ENCODE assay signal across 18 cellular contexts in the genomic region with DNA sequence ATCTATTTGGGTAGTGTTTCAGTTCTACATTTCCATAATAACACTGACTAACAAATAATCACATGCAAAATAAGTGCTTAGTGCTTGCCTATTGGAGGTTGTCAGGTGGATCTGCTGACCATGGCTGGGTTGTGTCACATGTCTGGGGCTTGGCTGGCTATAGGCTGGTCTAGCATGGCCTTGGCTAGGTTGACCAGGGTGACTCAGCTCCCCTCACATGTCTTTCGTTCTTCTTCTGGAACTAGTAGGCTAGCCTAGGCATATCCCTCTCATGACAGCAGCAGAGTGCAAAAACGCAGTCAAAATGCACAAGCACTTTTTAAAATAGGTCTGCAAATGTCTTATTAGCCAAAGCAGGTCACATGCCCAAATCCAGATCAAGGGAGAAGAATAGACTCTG.
DNase-seq lines count a peak whose midpoint lies in the region; ATAC-seq, FAIRE-seq and TF ChIP-seq lines count a peak whose summit lies in the region.
"Had no signal": no experiment of that assay in that cellular context is flagged by ENCODE, and none has a peak within 500 bp of the region (broad histone marks: within the 10 kb centered on the region; RNA-seq: fewer than 3 reads in every experiment).

No MANE protein-coding gene starts in this region.

- no peak overlapping the region for H3K27ac Mint-ChIP-seq in activated T-cell treated with anti-CD3 and anti-CD28 coated beads, Interleukin-2, amount 50 U/mL, for 24 hours

- no peak overlapping the region for H3K4me3 Mint-ChIP-seq in activated T-cell treated with anti-CD3 and anti-CD28 coated beads, Interleukin-2, amount 50 U/mL, for 24 hours
- H3K4me3 Mint-ChIP-seq: CD8-positive, alpha-beta memory T cell; central memory CD8-positive, alpha-beta T cell had no signal

- H3K36me3 ChIP-seq in HepG2 (replicated peaks in 1 of 2; ENCODE audit: control insufficient read depth in 1 of 2, insufficient read depth in 2 of 2, low read length in 2 of 2) (no peaks in the 10 kb centered on the region), right lobe of liver (no peaks in the 10 kb centered on the region)

- no peaks in the 10 kb centered on the region for H4K20me1 ChIP-seq in HepG2 (ENCODE audit: insufficient read depth, low read length)

- no peaks in the 10 kb centered on the region for H3K9me3 ChIP-seq in HepG2 (ENCODE audit: low read length)
- no peaks in the 10 kb centered on the region for H3K9me3 ChIP-seq in right lobe of liver

- FAIRE-seq in HepG2 (lab: Jason Lieb, UNC) = no peak

- in situ Hi-C loops in HepG2 (cut with HindIII; ENCODE audit: extremely low pct_ligation_motif_present, low pct_unique_long_range_greater_than_20kb) = no loop called here

- H3K36me3 Mint-ChIP-seq in activated T-cell treated with anti-CD3 and anti-CD28 coated beads, Interleukin-2, amount 50 U/mL, for 24 hours (ENCODE audit: low read depth) = no peaks in the 10 kb centered on the region
- H3K36me3 Mint-ChIP-seq: CD8-positive, alpha-beta memory T cell had no signal

- TF ChIP-seq RAD21 in HepG2 (CRISPR knock-in tag; IDR thresholded peaks at IDR 0.05) = no peak

- no peak overlapping the region for H3K4me2 ChIP-seq in HepG2 (ENCODE audit: low read depth, low read length)

- TF ChIP-seq POLR2A in HepG2 (IDR thresholded peaks at IDR 0.05; ENCODE audit: insufficient read depth in 1 of 2, low read depth in 2 of 2, low read length in 2 of 2) = no peak
- no peak for TF ChIP-seq POLR2A in right lobe of liver (IDR thresholded peaks at IDR 0.05)

- no TSS peak for BruUV-seq in HepG2 (replicated peaks; lab: Mats Ljungman, UMichigan)

- intact Hi-C loops in HepG2 (cut with micrococcal nuclease; ENCODE audit: unreplicated experiment) (no loop called here), right lobe of liver (cut with DNase I) (no loop called here)

- H2AFZ ChIP-seq in HepG2 (ENCODE audit: low read length) = no peak overlapping the region

- H3K4me1 ChIP-seq in HepG2 (ENCODE audit: insufficient read depth, low read length) (no peaks in the 10 kb centered on the region), right lobe of liver (no peaks in the 10 kb centered on the region)

- H3K27me3 Mint-ChIP-seq in activated T-cell treated with anti-CD3 and anti-CD28 coated beads, Interleukin-2, amount 50 U/mL, for 24 hours = no peaks in the 10 kb centered on the region
- H3K27me3 Mint-ChIP-seq: central memory CD8-positive, alpha-beta T cell had no signal

- peaks cover 27% of the 10 kb centered on the region for H3K4me1 Mint-ChIP-seq in activated T-cell treated with anti-CD3 and anti-CD28 coated beads, Interleukin-2, amount 50 U/mL, for 24 hours (ENCODE audit: low read depth)

- POLR2A ChIA-PET in HepG2 (lab: Yijun Ruan, JAX) (no interaction called here), RWPE1 (lab: Yijun Ruan, JAX; ENCODE audit: low non-redundant PET) (no interaction called here)

- H3K27ac ChIP-seq in HepG2 (ENCODE audit: extremely low read length, insufficient read depth, low read length) (no peak overlapping the region), right lobe of liver (no peak overlapping the region), RWPE1 (peak overlapping the region; percentile 37; the same call in 1 of the 2 replicates)

- H3K79me2 ChIP-seq in HepG2 (ENCODE audit: insufficient read depth, low read length) = no peaks in the 10 kb centered on the region

- H3K9me3 Mint-ChIP-seq in activated T-cell treated with anti-CD3 and anti-CD28 coated beads, Interleukin-2, amount 50 U/mL, for 24 hours = no peaks in the 10 kb centered on the region
- H3K9me3 Mint-ChIP-seq: CD8-positive, alpha-beta memory T cell; central memory CD8-positive, alpha-beta T cell had no signal

- ATAC-seq in HepG2 = peak; percentile 54; the same call in 1 of the 3 replicates
- no peak for ATAC-seq in right lobe of liver
- ATAC-seq: HCT116 had no signal

- no peak for DNase-seq in HepG2 (ENCODE audit: low spot score)
- no peak for DNase-seq in right lobe of liver
- DNase-seq in RWPE1 (ENCODE audit: low spot score) = peak; percentile 17
- DNase-seq in fibroblast of mammary gland (ENCODE audit: low read depth) = peak; percentile 33
- DNase-seq in stimulated activated CD4-positive, alpha-beta T cell treated with anti-CD3 and anti-CD28 coated beads, Interleukin-4, amount 100 ng/mL, for 1 hour = no peak
- DNase-seq in NCI-H774 (lab: John Stamatoyannopoulos, UW) = no peak
- no peak for DNase-seq in activated CD4-positive, CD25-positive, alpha-beta regulatory T cell (lab: John Stamatoyannopoulos, UW)
- DNase-seq in activated T-cell treated with anti-CD3 and anti-CD28 coated beads, Interleukin-2, amount 50 U/mL, for 24 hours = no peak
- DNase-seq: ACHN; activated CD4-positive, alpha-beta T cell treated with anti-CD3 and anti-CD28 coated beads, Interleukin-2, amount 50 U/mL, for 4 hours; activated naive CD4-positive, alpha-beta T cell treated with Interleukin-2 at 50 U/mL for 16 hours; anterior cingulate cortex; CD8-positive, alpha-beta memory T cell; NCI-H1417 treated with DMSO at 0.1 percent for 48 hours; NCI-H524 treated with DMSO at 0.1 percent for 48 hours; posterior cingulate gyrus had no signal

- 0% methylated on average over 2 of the region's 2 CpGs for WGBS in HepG2 (ENCODE audit: low lambda C conversion rate)
- 79% methylated on average over 2 of the region's 2 CpGs for WGBS in right lobe of liver (ENCODE audit: insufficient coverage, low coverage, low lambda C conversion rate, missing lambda C conversion rate)

- TF ChIP-seq CTCF in HepG2 (CRISPR knock-in tag; IDR thresholded peaks at IDR 0.05) (no peak), right lobe of liver (IDR thresholded peaks at IDR 0.05) (no peak), RWPE1 (conservative IDR thresholded peaks at IDR 0.05; ENCODE audit: low read depth) (no peak), fibroblast of mammary gland (conservative IDR thresholded peaks at IDR 0.05; ENCODE audit: control insufficient read depth, insufficient read depth, low read depth, low read length) (no peak)

- H3K4me3 ChIP-seq in HepG2 (replicated peaks in 1 of 3; ENCODE audit: insufficient read depth in 1 of 3, low read depth in 2 of 3, low read length in 3 of 3) (no peak overlapping the region), right lobe of liver (no peak overlapping the region), fibroblast of mammary gland (ENCODE audit: control insufficient read depth, low read depth, low read length) (no peak overlapping the region)

- H3K9ac ChIP-seq in HepG2 (ENCODE audit: insufficient read depth, low read depth, low read length) = no peak overlapping the region

- TF ChIP-seq EP300 in HepG2 (IDR thresholded peaks at IDR 0.05; ENCODE audit: low read depth in 2 of 2, low read length in 2 of 2) = no peak
- no peak for TF ChIP-seq EP300 in HepG2 (CRISPR knock-in tag; IDR thresholded peaks at IDR 0.05; ENCODE audit: borderline replicate concordance)

- H3K27me3 ChIP-seq in HepG2 (ENCODE audit: control insufficient read depth in 1 of 2, insufficient read depth in 2 of 2, low read length in 2 of 2) (no peaks in the 10 kb centered on the region), right lobe of liver (no peaks in the 10 kb centered on the region)

- CTCF ChIA-PET in HepG2 (lab: Yijun Ruan, JAX; ENCODE audit: low intra/inter-chr PET ratio, low total read pairs) = no interaction called here
- CTCF ChIA-PET in RWPE1 (lab: Yijun Ruan, JAX) = no interaction called here

TF ChIP-seq in HepG2, 621 proteins besides CTCF, POLR2A, EP300 and RAD21:
- TF ChIP-seq ZNF720 (CRISPR knock-in tag; IDR thresholded peaks at IDR 0.05) (no peak), PHF21A (CRISPR knock-in tag; IDR thresholded peaks at IDR 0.05) (no peak), PAX8 (CRISPR knock-in tag; IDR thresholded peaks at IDR 0.05; ENCODE audit: borderline replicate concordance) (no peak), FOXK2 (IDR thresholded peaks at IDR 0.05) (no peak), TSC22D2 (CRISPR knock-in tag; IDR thresholded peaks at IDR 0.05; ENCODE audit: borderline replicate concordance) (no peak), ZNF17 (CRISPR knock-in tag; IDR thresholded peaks at IDR 0.05) (no peak), FOSL2 (CRISPR knock-in tag; IDR thresholded peaks at IDR 0.05) (0 out of 2 replicates have a peak, but pooled peaks have one; percentile 30)

Comparison
In these comparisons a context has a peak if more than half of its experiments do, and no peak if none do; other contexts are left out.
1. DNase-seq: peak in RWPE1 (single experiment) and fibroblast of mammary gland (single experiment); none in HepG2 (single experiment), right lobe of liver (0 of 3), stimulated activated CD4-positive, alpha-beta T cell treated with anti-CD3 and anti-CD28 coated beads, Interleukin-4, amount 100 ng/mL, for 1 hour (single experiment), NCI-H774 (single experiment), activated CD4-positive, CD25-positive, alpha-beta regulatory T cell (0 of 4) and activated T-cell treated with anti-CD3 and anti-CD28 coated beads, Interleukin-2, amount 50 U/mL, for 24 hours (single experiment).